Comparison of ENCODE assay signal across 8 cellular contexts in genomic region chr12:25387136-25388050, GRCh38.
A peak's percentile ranks its signal among the peaks of the same experiment; 100 is the strongest.
DNase-seq lines count a peak whose midpoint lies in the region; ATAC-seq, FAIRE-seq and TF ChIP-seq lines count a peak whose summit lies in the region.

No MANE protein-coding gene starts in this region.

- POLR2A ChIA-PET in A549 (lab: Yijun Ruan, JAX) (interaction anchor here (0.7 to 1.3 kb wide), 10 partner anchors 40 to 572 kb away, joined by 3 to 5 read pairs (median 4); partner anchors contain the start of gene RASSF8), RWPE1 (lab: Yijun Ruan, JAX; ENCODE audit: low non-redundant PET) (no interaction called here)

- TF ChIP-seq CTCF in A549 (IDR thresholded peaks at IDR 0.05) = peak; percentile 96
- TF ChIP-seq CTCF in RWPE1 (conservative IDR thresholded peaks at IDR 0.05; ENCODE audit: low read depth) = peak; percentile 65
- TF ChIP-seq CTCF in foreskin fibroblast (IDR thresholded peaks at IDR 0.05; ENCODE audit: low read depth, low read length) = peak; percentile 72
- peak; percentile 87 for TF ChIP-seq CTCF in neural cell (IDR thresholded peaks at IDR 0.05; ENCODE audit: poor library complexity, severe bottlenecking)

- TF ChIP-seq RAD21 in A549 (conservative IDR thresholded peaks at IDR 0.05 in 1 of 2, IDR thresholded peaks at IDR 0.05 in 1 of 2) (peak; percentile 95 to 96), neural cell (conservative IDR thresholded peaks at IDR 0.05) (peak; percentile 85)

- no peaks in the 10 kb centered on the region for H3K9me2 ChIP-seq in neural cell (ENCODE audit: insufficient read depth, low read length)

- DNase-seq in A549 (ENCODE audit: low read depth in 1 of 2, low spot score in 1 of 2) = peak; percentile 54 to 91
- DNase-seq in LoVo (ENCODE audit: low spot score) = peak; percentile 93
- DNase-seq in RWPE1 (ENCODE audit: low spot score) = peak; percentile 53
- peak; percentile 55 for DNase-seq in activated T-helper 9 cell treated with anti-CD3 and anti-CD28 coated beads, Interleukin-2, amount 50 U/mL, for 16 hours (ENCODE audit: low read depth)
- DNase-seq in foreskin fibroblast = peak; percentile 71 to 91
- peak; percentile 64 for DNase-seq in stimulated activated naive CD4-positive, alpha-beta T cell treated with Interleukin-2 at 50 U/mL for 16 hours (lab: John Stamatoyannopoulos, UW)

- peak overlapping the region; percentile 98 to 99 for H3K27ac ChIP-seq in A549
- H3K27ac ChIP-seq in RWPE1 = no peak overlapping the region
- no peak overlapping the region for H3K27ac ChIP-seq in neural cell (ENCODE audit: low read length)

- no peak for TF ChIP-seq POLR2A in A549 (IDR thresholded peaks at IDR 0.05; ENCODE audit: low read length)

- no peaks in the 10 kb centered on the region for H3K9me3 ChIP-seq in A549
- no peaks in the 10 kb centered on the region for H3K9me3 ChIP-seq in neural cell (ENCODE audit: low read length)

- H3K4me3 ChIP-seq in A549 (peak overlapping the region; percentile 84), foreskin fibroblast (ENCODE audit: low read depth in 1 of 2, low read length in 2 of 2) (peak overlapping the region; percentile 72 to 87), neural cell (ENCODE audit: low read length) (peak overlapping the region; percentile 90)

- no peaks in the 10 kb centered on the region for H3K27me3 ChIP-seq in neural cell (ENCODE audit: insufficient read depth, low read depth, low read length)

- peak; percentile 47 to 66; a peak in 5 of 6 replicates for ATAC-seq in A549
- ATAC-seq in GM18861 (IDR thresholded peaks at IDR 0.05; ENCODE audit: unreplicated experiment) = peak; percentile 23

- H3K9ac ChIP-seq in neural cell (ENCODE audit: low read length) = no peak overlapping the region

- H3K36me3 ChIP-seq in neural cell (ENCODE audit: insufficient read depth, low read length) = no peaks in the 10 kb centered on the region

- H3K4me1 ChIP-seq in A549 = peaks cover 14% of the 10 kb centered on the region; the same call in 2 of the 3 replicates

- peak overlapping the region; percentile 85 for H3K4me2 ChIP-seq in A549
- no peak overlapping the region for H3K4me2 ChIP-seq in neural cell (ENCODE audit: low read length)

- CTCF ChIA-PET in A549 (lab: Yijun Ruan, JAX) = interaction anchor here (0.6 to 2.2 kb wide), 39 partner anchors 9 to 732 kb away, joined by 3 to 11 read pairs (median 3); partner anchors contain the start of genes DNAI7 and ETFRF1
- CTCF ChIA-PET in RWPE1 (lab: Yijun Ruan, JAX) = interaction anchor here (0.6 to 1.5 kb wide), 18 partner anchors 11 to 843 kb away, joined by 3 to 15 read pairs (median 4); no protein-coding TSS in a partner anchor

- peaks cover 3% of the 10 kb centered on the region for H3F3A ChIP-seq in neural cell (ENCODE audit: insufficient read depth, low read length, poor library complexity, severe bottlenecking)

- FAIRE-seq in A549 (lab: Jason Lieb, UNC) = peak; percentile 18

- H4K20me1 ChIP-seq in neural cell (ENCODE audit: insufficient read depth) = no peaks in the 10 kb centered on the region

- TF ChIP-seq EP300 in A549 (IDR thresholded peaks at IDR 0.05) (no peak), neural cell (conservative IDR thresholded peaks at IDR 0.05; ENCODE audit: poor library complexity, severe bottlenecking) (no peak)

- no peak overlapping the region for H2AFZ ChIP-seq in neural cell (ENCODE audit: low read depth, low read length)

- H3K79me2 ChIP-seq in neural cell (replicated peaks; ENCODE audit: insufficient read depth, low read length) = no peaks in the 10 kb centered on the region

- WGBS in A549 (ENCODE audit: missing lambda C conversion rate) = 14% methylated on average over 16 of the region's 16 CpGs

TF ChIP-seq in A549, 52 proteins besides CTCF, POLR2A, EP300 and RAD21 (continues in another document):
- TF ChIP-seq JUN (IDR thresholded peaks at IDR 0.05) (no peak), ZSCAN20 (CRISPR knock-in tag; IDR thresholded peaks at IDR 0.05) (no peak), CHD2 (IDR thresholded peaks at IDR 0.05; ENCODE audit: low read length, partially characterized antibody) (no peak), E2F6 (IDR thresholded peaks at IDR 0.05; ENCODE audit: borderline replicate concordance, low read depth) (no peak), FOSB (CRISPR knock-in tag; IDR thresholded peaks at IDR 0.05) (no peak), HDAC2 (IDR thresholded peaks at IDR 0.05) (peak; percentile 44; the same call in 1 of the 2 replicates), FOSL2 (IDR thresholded peaks at IDR 0.05) (no peak), FOSL2 (CRISPR knock-in tag; IDR thresholded peaks at IDR 0.05) (peak; percentile 53; the same call in 1 of the 2 replicates), KDM5A (IDR thresholded peaks at IDR 0.05) (no peak), MAX (IDR thresholded peaks at IDR 0.05) (peak; percentile 58; the same call in 1 of the 2 replicates), PBX3 (IDR thresholded peaks at IDR 0.05) (no peak), ATOH8 (CRISPR knock-in tag; IDR thresholded peaks at IDR 0.05; ENCODE audit: low read depth) (no peak), SMC3 (IDR thresholded peaks at IDR 0.05) (peak; percentile 95), MAFK (IDR thresholded peaks at IDR 0.05; ENCODE audit: partially characterized antibody) (peak; percentile 13)

TF ChIP-seq in neural cell, 6 proteins besides CTCF, POLR2A, EP300 and RAD21:
- TF ChIP-seq MXI1 (conservative IDR thresholded peaks at IDR 0.05; ENCODE audit: poor library complexity, severe bottlenecking) = no peak
- TF ChIP-seq TAF1 (IDR thresholded peaks at IDR 0.05; ENCODE audit: low read depth) = no peak
- peak; percentile 90 for TF ChIP-seq SMC3 (conservative IDR thresholded peaks at IDR 0.05; ENCODE audit: poor library complexity)
TF ChIP-seq in neural cell: peak in this region for 1.

Comparison
In these comparisons a context has a peak if more than half of its experiments do, and no peak if none do; other contexts are left out.
1. H3K27ac ChIP-seq: peak in A549 (2 of 2); none in RWPE1 (single experiment) and neural cell (single experiment).
2. Peak in every context shown above with its lines, with median percentiles within 50 percentile points of each other: DNase-seq, H3K4me3 ChIP-seq and CTCF ChIP-seq.